ENCODE assay signal across 22 cellular contexts in the genomic region with DNA sequence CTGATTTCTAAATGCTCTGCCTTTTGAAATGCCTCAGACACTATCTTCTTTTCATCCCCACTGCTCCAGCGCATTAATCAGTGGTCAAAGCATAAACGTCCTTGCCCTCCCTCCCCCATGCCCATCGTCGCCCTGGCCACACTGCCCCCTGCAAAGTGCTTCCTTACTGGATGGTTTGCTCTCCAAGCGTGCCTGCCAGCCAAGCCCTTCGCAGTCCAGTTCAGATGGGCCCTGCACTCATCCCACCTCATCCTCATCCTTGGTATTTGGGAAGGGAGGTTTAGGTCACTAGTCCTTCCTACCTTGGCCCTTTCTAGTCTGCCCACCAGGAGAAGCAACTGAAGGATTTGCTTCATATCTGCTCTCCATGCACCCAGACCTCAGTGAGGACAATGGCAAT. TPM values are rescaled to one million over a fixed set of nuclear protein-coding genes. Genes with fewer than 3 reads are reported as not detected.
DNase-seq lines count a peak whose midpoint lies in the region; ATAC-seq and TF ChIP-seq lines count a peak whose summit lies in the region.
"Had no signal": no experiment of that assay in that cellular context is flagged by ENCODE, and none has a peak within 500 bp of the region (broad histone marks: within the 10 kb centered on the region; RNA-seq: fewer than 3 reads in every experiment).

No MANE protein-coding gene starts in this region.

- H3K36me3 ChIP-seq in right atrium auricular region, result no peaks in the 10 kb centered on the region
- peaks cover 0 to 10% of the 10 kb centered on the region in 2 donors for H3K36me3 ChIP-seq in gastrocnemius medialis
- H3K36me3 ChIP-seq in upper lobe of right lung, result no peaks in the 10 kb centered on the region

- H3K4me3 ChIP-seq in right atrium auricular region, result peak overlapping the region; percentile 45 to 55
- H3K4me3 ChIP-seq in gastrocnemius medialis, result peak overlapping the region; percentile 44 to 62 (median 51)
- peak overlapping the region; percentile 49 for H3K4me3 ChIP-seq in upper lobe of right lung
- H3K4me3 ChIP-seq: A549 had no signal

- TF ChIP-seq POLR2A in gastrocnemius medialis (IDR thresholded peaks at IDR 0.05), result no peak

- no peak overlapping the region for H3K4me3 Mint-ChIP-seq in memory B cell
- H3K4me3 Mint-ChIP-seq: CD8-positive, alpha-beta T cell; HFFc6 had no signal

- H3K9me3 ChIP-seq in right atrium auricular region, result no peaks in the 10 kb centered on the region
- no peaks in the 10 kb centered on the region for H3K9me3 ChIP-seq in gastrocnemius medialis
- H3K9me3 ChIP-seq in upper lobe of right lung, result no peaks in the 10 kb centered on the region
- H3K9me3 ChIP-seq: A549 had no signal

- ATAC-seq in Right ventricle myocardium inferior (no peak), memory B cell (ENCODE audit: low read depth) (no peak), gastrocnemius medialis (no peak), upper lobe of right lung (no peak), HG03139 (IDR thresholded peaks at IDR 0.05; ENCODE audit: unreplicated experiment) (no peak)
- ATAC-seq: A549; CD8-positive, alpha-beta T cell had no signal

- in situ Hi-C loops in gastrocnemius medialis (cut with MboI; ENCODE audit: low sequenced_read_pairs in 4 of 4), result no loop called here

- H3K4me1 ChIP-seq in right atrium auricular region (peaks cover 0 to 15% of the 10 kb centered on the region in 2 donors), gastrocnemius medialis (peaks cover 3 to 11% of the 10 kb centered on the region in 2 donors), upper lobe of right lung (no peaks in the 10 kb centered on the region)
- H3K4me1 ChIP-seq: A549 had no signal

- peaks cover 7% of the 10 kb centered on the region for H3K36me3 Mint-ChIP-seq in memory B cell
- H3K36me3 Mint-ChIP-seq: CD8-positive, alpha-beta T cell had no signal

- peaks cover 14% of the 10 kb centered on the region for H3K4me1 Mint-ChIP-seq in memory B cell

- peak overlapping the region; percentile 15 for H3K27ac Mint-ChIP-seq in memory B cell
- H3K27ac Mint-ChIP-seq: CD8-positive, alpha-beta T cell; HFFc6 had no signal

- DNase-seq in right atrium auricular region (ENCODE audit: low spot score), result no peak
- DNase-seq in Right ventricle myocardium inferior (ENCODE audit: missing footprints), result no peak
- DNase-seq in memory B cell (ENCODE audit: low spot score in 2 of 2), result no peak
- DNase-seq in gastrocnemius medialis, result no peak
- DNase-seq in upper lobe of right lung, result no peak
- DNase-seq in DMS53 treated with DMSO at 0.1 percent for 48 hours (lab: John Stamatoyannopoulos, UW; ENCODE audit: unreplicated experiment), result no peak
- no peak for DNase-seq in DMS79 (lab: John Stamatoyannopoulos, UW)
- DNase-seq: AML-193; CD8-positive, alpha-beta T cell; GOT3; HFFc6; KBM-7; NCI-H1092; NCI-H1694; NCI-H2107; NCI-H345; NCI-H526 treated with DMSO at 0.1 percent for 48 hours had no signal

- H3K27me3 Mint-ChIP-seq in memory B cell, result peaks cover 16% of the 10 kb centered on the region

- H3K27me3 ChIP-seq in right atrium auricular region (no peaks in the 10 kb centered on the region), gastrocnemius medialis (peaks cover 0 to 7% (median 2%) of the 10 kb centered on the region in 3 donors), upper lobe of right lung (peaks cover 8% of the 10 kb centered on the region)

- intact Hi-C loops in Right ventricle myocardium inferior (cut with DNase I) (no loop called here), gastrocnemius medialis (cut with DNase I; ENCODE audit: low total_unique reads) (no loop called here), upper lobe of right lung (cut with DNase I) (no loop called here)

- peak overlapping the region in 1 of 2 donors; percentile 52 for H3K27ac ChIP-seq in right atrium auricular region
- H3K27ac ChIP-seq in gastrocnemius medialis, result peak overlapping the region; percentile 13 to 79 (median 78)
- no peak overlapping the region for H3K27ac ChIP-seq in upper lobe of right lung
- H3K27ac ChIP-seq: A549, RWPE1 had no signal

- H3K9me3 Mint-ChIP-seq in memory B cell, result no peaks in the 10 kb centered on the region
- H3K9me3 Mint-ChIP-seq: CD8-positive, alpha-beta T cell; HFFc6 had no signal

- TF ChIP-seq CTCF in right atrium auricular region (IDR thresholded peaks at IDR 0.05) (no peak), gastrocnemius medialis (IDR thresholded peaks at IDR 0.05 in 4 of 5, conservative IDR thresholded peaks at IDR 0.05 in 1 of 5) (no peak), upper lobe of right lung (IDR thresholded peaks at IDR 0.05) (no peak)

RNA-seq across cellular contexts. Expression of gene GJA4, which starts 3.1 kb away (rescaled TPM):
- total RNA-seq in right atrium auricular region (10 to 100 TPM; 31.6 to 50.9 TPM), Right ventricle myocardium inferior (23.0 TPM), gastrocnemius medialis (10 to 100 TPM; 14.4 to 41.4 (median 27.7) TPM), upper lobe of right lung (20.0 TPM)
- total RNA-seq: CD8-positive, alpha-beta T cell; Daoy; HFFc6; OCI-LY7 had no signal

RNA-seq across cellular contexts. Expression of gene GJB3, which starts 14.9 kb away (rescaled TPM):
- total RNA-seq in right atrium auricular region, result under 1 TPM in 1 of 2 donors, not detected in 1; 0.28 TPM
- total RNA-seq in Right ventricle myocardium inferior, result not detected
- not detected for total RNA-seq in gastrocnemius medialis
- 0.81 TPM for total RNA-seq in upper lobe of right lung
- total RNA-seq: CD8-positive, alpha-beta T cell; Daoy; OCI-LY7 had no signal

RNA-seq across cellular contexts. Expression of gene GJB4, which starts 36.4 kb away (rescaled TPM):
- not detected for total RNA-seq in right atrium auricular region
- not detected for total RNA-seq in Right ventricle myocardium inferior
- not detected for total RNA-seq in gastrocnemius medialis
- not detected for total RNA-seq in upper lobe of right lung
- total RNA-seq: CD8-positive, alpha-beta T cell; HFFc6; OCI-LY7 had no signal

RNA-seq across cellular contexts. Expression of gene GJB5, which starts 41.1 kb away (rescaled TPM):
- total RNA-seq in right atrium auricular region (not detected), Right ventricle myocardium inferior (not detected), gastrocnemius medialis (not detected), upper lobe of right lung (not detected)
- total RNA-seq: CD8-positive, alpha-beta T cell; Daoy; OCI-LY7 had no signal
